Comparison of ENCODE assay signal across 9 cellular contexts in the genomic region with DNA sequence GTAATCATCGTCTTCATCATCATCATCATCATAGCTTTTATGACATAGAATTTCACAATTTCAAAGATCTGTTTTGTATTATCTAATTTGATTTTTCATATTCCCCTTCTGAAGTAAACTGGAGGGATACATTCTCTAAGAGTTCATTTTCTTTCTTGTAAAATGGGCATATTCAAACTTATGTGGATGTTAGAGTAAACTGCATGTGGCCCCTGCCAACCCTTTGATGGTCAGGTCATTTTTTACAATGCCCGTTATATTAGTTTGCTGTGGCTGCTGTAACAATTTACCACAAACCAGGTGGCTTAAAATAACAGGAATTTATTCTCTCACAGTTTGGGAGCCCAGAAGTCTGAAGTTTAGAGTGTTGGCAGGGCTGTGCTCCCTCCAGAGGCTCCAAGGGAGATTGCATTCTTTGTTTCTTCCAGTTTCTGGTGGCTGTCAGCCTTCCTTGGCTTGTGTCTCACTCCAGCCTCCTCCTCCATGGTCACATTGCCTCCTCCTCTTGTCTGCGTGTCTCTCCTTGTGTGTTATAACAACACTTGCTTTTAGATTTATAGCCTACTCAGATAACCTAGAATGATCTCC.
DNase-seq lines count a peak whose midpoint lies in the region; ATAC-seq, FAIRE-seq and TF ChIP-seq lines count a peak whose summit lies in the region.
"Had no signal": no experiment of that assay in that cellular context is flagged by ENCODE, and none has a peak within 500 bp of the region (broad histone marks: within the 10 kb centered on the region; RNA-seq: fewer than 3 reads in every experiment).

No MANE protein-coding gene starts in this region.

- H3F3A ChIP-seq in GM23248 (ENCODE audit: insufficient read depth): 0 out of 2 replicates have a peak, but pooled peaks cover 13% of the 10 kb centered on the region

- H3K4me1 Mint-ChIP-seq in mesothelial cell of epicardium: peaks cover 19% of the 10 kb centered on the region
- H3K4me1 Mint-ChIP-seq in stimulated activated naive CD8-positive, alpha-beta T cell treated with anti-CD3 and anti-CD28 coated beads, Interleukin-15, amount 100 ng/mL, for 72 hours: no peaks in the 10 kb centered on the region

- in situ Hi-C loops in GM23248 (cut with MboI): loop anchor here (10.0 kb wide), 1 partner anchor 110 kb away; no protein-coding TSS in a partner anchor

- no peak for ATAC-seq in stimulated activated naive CD8-positive, alpha-beta T cell treated with anti-CD3 and anti-CD28 coated beads, Interleukin-15, amount 100 ng/mL, for 72 hours
- ATAC-seq in GM19455 (IDR thresholded peaks at IDR 0.05; ENCODE audit: unreplicated experiment): no peak

- intact Hi-C loops in esophagus muscularis mucosa (cut with DNase I): no loop called here

- no peaks in the 10 kb centered on the region for H3K9me3 ChIP-seq in GM23248 (ENCODE audit: low read depth)
- no peaks in the 10 kb centered on the region for H3K9me3 ChIP-seq in esophagus muscularis mucosa

- no peak overlapping the region for H3K27ac Mint-ChIP-seq in mesothelial cell of epicardium
- H3K27ac Mint-ChIP-seq in stimulated activated naive CD8-positive, alpha-beta T cell treated with anti-CD3 and anti-CD28 coated beads, Interleukin-15, amount 100 ng/mL, for 72 hours: no peak overlapping the region
- H3K27ac Mint-ChIP-seq: T-helper 1 cell treated with Interleukin-12 subunit alpha and Interleukin-12 subunit beta and Interleukin-4 antibody, amounts not matched to agents 30 μg/mL and 1 μg/mL, for 36 hours had no signal

- no peak overlapping the region for H3K9ac ChIP-seq in GM23248

- TF ChIP-seq EP300 in esophagus muscularis mucosa (IDR thresholded peaks at IDR 0.05): no peak

- H3K36me3 ChIP-seq in GM23248 (ENCODE audit: low read depth) (no peaks in the 10 kb centered on the region), esophagus muscularis mucosa (no peaks in the 10 kb centered on the region)

- no peak overlapping the region for H2AFZ ChIP-seq in GM23248

- H3K27me3 ChIP-seq in GM23248 (replicated peaks; ENCODE audit: insufficient read depth) (no peaks in the 10 kb centered on the region), esophagus muscularis mucosa (no peaks in the 10 kb centered on the region)

- no peaks in the 10 kb centered on the region for H3K79me2 ChIP-seq in GM23248 (ENCODE audit: insufficient read depth)

- FAIRE-seq in GM19239 (lab: Jason Lieb, UNC): no peak

- peak; percentile 67 for DNase-seq in ELF-1 (ENCODE audit: low read depth, low spot score)
- DNase-seq in GM23248: peak; percentile 68
- peak; percentile 16 for DNase-seq in NCI-H460 (ENCODE audit: extremely low read depth, low read depth)
- no peak for DNase-seq in esophagus muscularis mucosa (ENCODE audit: extremely low spot score)
- DNase-seq in mesothelial cell of epicardium (ENCODE audit: low spot score in 2 of 2, unreplicated experiment in 2 of 2): no peak
- DNase-seq in GM19239 (ENCODE audit: insufficient read length, low spot score): no peak
- no peak for DNase-seq in stimulated activated naive CD8-positive, alpha-beta T cell treated with anti-CD3 and anti-CD28 coated beads, Interleukin-15, amount 100 ng/mL, for 72 hours

- H3K27ac ChIP-seq in GM23248: no peak overlapping the region
- no peak overlapping the region for H3K27ac ChIP-seq in esophagus muscularis mucosa (replicated peaks in 1 of 4)

- WGBS in GM23248 (ENCODE audit: low coverage in 1 of 2, low lambda C conversion rate in 2 of 2, missing lambda C conversion rate in 2 of 2), 2 experiments: 20 to 27% methylated on average over 3 of the region's 3 CpGs
- WGBS in esophagus muscularis mucosa: 78% methylated on average over 3 of the region's 3 CpGs

- H3K4me3 Mint-ChIP-seq in mesothelial cell of epicardium: no peak overlapping the region
- no peak overlapping the region for H3K4me3 Mint-ChIP-seq in stimulated activated naive CD8-positive, alpha-beta T cell treated with anti-CD3 and anti-CD28 coated beads, Interleukin-15, amount 100 ng/mL, for 72 hours
- H3K4me3 Mint-ChIP-seq: T-helper 1 cell treated with Interleukin-12 subunit alpha and Interleukin-12 subunit beta and Interleukin-4 antibody, amounts not matched to agents 30 μg/mL and 1 μg/mL, for 36 hours had no signal

- TF ChIP-seq POLR2A in esophagus muscularis mucosa (IDR thresholded peaks at IDR 0.05; ENCODE audit: low read depth): no peak

- TF ChIP-seq CTCF in esophagus muscularis mucosa (IDR thresholded peaks at IDR 0.05) (peak in 2 of 3 experiments; percentile 12 to 44), mesothelial cell of epicardium (IDR thresholded peaks at IDR 0.05; ENCODE audit: unreplicated experiment) (no peak)

- H3K9me2 ChIP-seq in GM23248 (ENCODE audit: insufficient read depth): no peaks in the 10 kb centered on the region

- H3K4me1 ChIP-seq in GM23248 (ENCODE audit: insufficient read depth): peaks cover 7% of the 10 kb centered on the region; the same call in 1 of the 2 replicates
- no peaks in the 10 kb centered on the region for H3K4me1 ChIP-seq in esophagus muscularis mucosa

- peaks cover 10% of the 10 kb centered on the region for H3K9me3 Mint-ChIP-seq in mesothelial cell of epicardium
- no peaks in the 10 kb centered on the region for H3K9me3 Mint-ChIP-seq in stimulated activated naive CD8-positive, alpha-beta T cell treated with anti-CD3 and anti-CD28 coated beads, Interleukin-15, amount 100 ng/mL, for 72 hours
- H3K9me3 Mint-ChIP-seq: T-helper 1 cell treated with Interleukin-12 subunit alpha and Interleukin-12 subunit beta and Interleukin-4 antibody, amounts not matched to agents 30 μg/mL and 1 μg/mL, for 36 hours had no signal

- no peaks in the 10 kb centered on the region for H4K20me1 ChIP-seq in GM23248 (ENCODE audit: insufficient read depth)

- H3K4me3 ChIP-seq in GM23248: no peak overlapping the region
- H3K4me3 ChIP-seq in esophagus muscularis mucosa: no peak overlapping the region

- no peak overlapping the region for H3K4me2 ChIP-seq in GM23248 (ENCODE audit: unreplicated experiment)

- peaks cover 4% of the 10 kb centered on the region for H3K36me3 Mint-ChIP-seq in mesothelial cell of epicardium

- H3K27me3 Mint-ChIP-seq in mesothelial cell of epicardium (ENCODE audit: low read depth): no peaks in the 10 kb centered on the region
- no peaks in the 10 kb centered on the region for H3K27me3 Mint-ChIP-seq in stimulated activated naive CD8-positive, alpha-beta T cell treated with anti-CD3 and anti-CD28 coated beads, Interleukin-15, amount 100 ng/mL, for 72 hours

Comparison
In these comparisons a context has a peak if more than half of its experiments do, and no peak if none do; other contexts are left out.
1. DNase-seq: peak in ELF-1 (single experiment), GM23248 (single experiment) and NCI-H460 (single experiment); none in esophagus muscularis mucosa (single experiment), mesothelial cell of epicardium (0 of 2), GM19239 (single experiment) and stimulated activated naive CD8-positive, alpha-beta T cell treated with anti-CD3 and anti-CD28 coated beads, Interleukin-15, amount 100 ng/mL, for 72 hours (0 of 2).